In the genomic region with DNA sequence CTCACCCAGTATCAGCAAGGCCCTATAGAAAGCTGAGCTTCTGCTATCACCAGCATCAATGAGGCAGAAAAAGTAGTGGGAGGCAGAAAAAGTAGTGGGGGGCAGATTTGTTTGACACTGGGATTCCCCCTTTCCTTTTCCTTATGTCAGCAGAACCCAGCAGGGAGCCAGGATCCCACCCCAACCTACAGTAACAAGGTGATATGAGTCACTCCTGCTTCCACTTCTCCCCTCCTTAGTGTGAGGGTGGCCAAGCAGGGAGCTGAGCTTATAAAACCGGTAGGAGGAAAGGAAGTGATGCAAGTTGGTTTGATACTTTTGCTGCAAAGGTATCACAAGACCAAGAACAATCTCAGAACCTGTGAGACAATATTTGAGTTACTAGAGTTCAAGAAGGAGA, we compare ENCODE assay signal across 15 cellular contexts.
A peak's percentile ranks its signal among the peaks of the same experiment; 100 is the strongest.
DNase-seq lines count a peak whose midpoint lies in the region; ATAC-seq and TF ChIP-seq lines count a peak whose summit lies in the region.
"Had no signal": no experiment of that assay in that cellular context is flagged by ENCODE, and none has a peak within 500 bp of the region (broad histone marks: within the 10 kb centered on the region; RNA-seq: fewer than 3 reads in every experiment).

No MANE protein-coding gene starts in this region.

- DNase-seq in activated CD8-positive, alpha-beta T cell treated with anti-CD3 and anti-CD28 coated beads for 36 hours, result peak; percentile 9
- no peak for DNase-seq in activated CD8-positive, alpha-beta T cell treated with anti-CD3 and anti-CD28 coated beads, Interleukin-2, amount 10 ng/mL, durations not matched to agents 7 days and 5 days
- DNase-seq in Daoy (ENCODE audit: low read depth) (peak; percentile 4), NCI-H226 (peak; percentile 17), NCI-H526 (lab: John Stamatoyannopoulos, UW) (no peak)
- DNase-seq: 8988T; Calu3; CD4-positive, CD25-positive, alpha-beta regulatory T cell; DMS79; EL; GDM1 had no signal

- TF ChIP-seq CTCF in activated CD8-positive, alpha-beta T cell treated with anti-CD3 and anti-CD28 coated beads for 36 hours (IDR thresholded peaks at IDR 0.05), result no peak

- H3K27ac Mint-ChIP-seq in activated CD8-positive, alpha-beta T cell treated with anti-CD3 and anti-CD28 coated beads for 36 hours, result no peak overlapping the region
- no peak overlapping the region for H3K27ac Mint-ChIP-seq in activated CD8-positive, alpha-beta T cell treated with anti-CD3 and anti-CD28 coated beads, Interleukin-2, amount 10 ng/mL, durations not matched to agents 7 days and 5 days
- H3K27ac Mint-ChIP-seq in stimulated activated memory B cell treated with anti-CD40 and anti-IgM and Interleukin-4, amounts not matched to agents 10 μg/mL and 1 μg/mL and 100 μg/mL, for 72 hours, result no peak overlapping the region
- H3K27ac Mint-ChIP-seq: CD4-positive, CD25-positive, alpha-beta regulatory T cell; IgD-negative memory B cell had no signal

- H3K36me3 Mint-ChIP-seq in activated CD8-positive, alpha-beta T cell treated with anti-CD3 and anti-CD28 coated beads for 36 hours (ENCODE audit: low read depth), result peaks cover 13% of the 10 kb centered on the region
- H3K36me3 Mint-ChIP-seq in activated CD8-positive, alpha-beta T cell treated with anti-CD3 and anti-CD28 coated beads, Interleukin-2, amount 10 ng/mL, durations not matched to agents 7 days and 5 days (ENCODE audit: low read depth), result peaks cover 19% of the 10 kb centered on the region
- H3K36me3 Mint-ChIP-seq in stimulated activated memory B cell treated with anti-CD40 and anti-IgM and Interleukin-4, amounts not matched to agents 10 μg/mL and 1 μg/mL and 100 μg/mL, for 72 hours, result peaks cover 60% of the 10 kb centered on the region

- H3K4me3 Mint-ChIP-seq in activated CD8-positive, alpha-beta T cell treated with anti-CD3 and anti-CD28 coated beads for 36 hours, result no peak overlapping the region
- H3K4me3 Mint-ChIP-seq in activated CD8-positive, alpha-beta T cell treated with anti-CD3 and anti-CD28 coated beads, Interleukin-2, amount 10 ng/mL, durations not matched to agents 7 days and 5 days, result no peak overlapping the region
- H3K4me3 Mint-ChIP-seq in stimulated activated memory B cell treated with anti-CD40 and anti-IgM and Interleukin-4, amounts not matched to agents 10 μg/mL and 1 μg/mL and 100 μg/mL, for 72 hours, result no peak overlapping the region
- H3K4me3 Mint-ChIP-seq: CD4-positive, CD25-positive, alpha-beta regulatory T cell; IgD-negative memory B cell had no signal

- no peaks in the 10 kb centered on the region for H3K27me3 Mint-ChIP-seq in activated CD8-positive, alpha-beta T cell treated with anti-CD3 and anti-CD28 coated beads for 36 hours
- H3K27me3 Mint-ChIP-seq in activated CD8-positive, alpha-beta T cell treated with anti-CD3 and anti-CD28 coated beads, Interleukin-2, amount 10 ng/mL, durations not matched to agents 7 days and 5 days (ENCODE audit: low read depth), result no peaks in the 10 kb centered on the region
- no peaks in the 10 kb centered on the region for H3K27me3 Mint-ChIP-seq in stimulated activated memory B cell treated with anti-CD40 and anti-IgM and Interleukin-4, amounts not matched to agents 10 μg/mL and 1 μg/mL and 100 μg/mL, for 72 hours
- H3K27me3 Mint-ChIP-seq: CD4-positive, CD25-positive, alpha-beta regulatory T cell; IgD-negative memory B cell had no signal

- intact Hi-C loops in activated CD8-positive, alpha-beta T cell treated with anti-CD3 and anti-CD28 coated beads for 36 hours (cut with micrococcal nuclease), result no loop called here

- CTCF ChIA-PET in activated CD8-positive, alpha-beta T cell treated with anti-CD3 and anti-CD28 coated beads for 36 hours (lab: Charles Lee), result interaction anchor here (1.0 kb wide), 1 partner anchor 14 kb away, joined by 3 read pairs; no protein-coding TSS in a partner anchor
- CTCF ChIA-PET in activated CD8-positive, alpha-beta T cell treated with anti-CD3 and anti-CD28 coated beads, Interleukin-2, amount 10 ng/mL, durations not matched to agents 7 days and 5 days (lab: Charles Lee), result no interaction called here

- peak; percentile 39 for ATAC-seq in activated CD8-positive, alpha-beta T cell treated with anti-CD3 and anti-CD28 coated beads for 36 hours
- ATAC-seq in activated CD8-positive, alpha-beta T cell treated with anti-CD3 and anti-CD28 coated beads, Interleukin-2, amount 10 ng/mL, durations not matched to agents 7 days and 5 days, result no peak
- peak; percentile 68 for ATAC-seq in stimulated activated memory B cell treated with anti-CD40 and anti-IgM and Interleukin-4, amounts not matched to agents 10 μg/mL and 1 μg/mL and 100 μg/mL, for 72 hours
- ATAC-seq in HG02678 (IDR thresholded peaks at IDR 0.05; ENCODE audit: unreplicated experiment), result no peak
- ATAC-seq: HCT116 had no signal

- peaks cover 4% of the 10 kb centered on the region for H3K9me3 Mint-ChIP-seq in activated CD8-positive, alpha-beta T cell treated with anti-CD3 and anti-CD28 coated beads for 36 hours
- H3K9me3 Mint-ChIP-seq in activated CD8-positive, alpha-beta T cell treated with anti-CD3 and anti-CD28 coated beads, Interleukin-2, amount 10 ng/mL, durations not matched to agents 7 days and 5 days (ENCODE audit: insufficient read depth), result peaks cover 8% of the 10 kb centered on the region
- H3K9me3 Mint-ChIP-seq in stimulated activated memory B cell treated with anti-CD40 and anti-IgM and Interleukin-4, amounts not matched to agents 10 μg/mL and 1 μg/mL and 100 μg/mL, for 72 hours, result peaks cover 7% of the 10 kb centered on the region

- POLR2A ChIA-PET in activated CD8-positive, alpha-beta T cell treated with anti-CD3 and anti-CD28 coated beads for 36 hours (lab: Charles Lee), result no interaction called here
- POLR2A ChIA-PET in activated CD8-positive, alpha-beta T cell treated with anti-CD3 and anti-CD28 coated beads, Interleukin-2, amount 10 ng/mL, durations not matched to agents 7 days and 5 days (lab: Charles Lee), result no interaction called here

- H3K4me1 Mint-ChIP-seq in activated CD8-positive, alpha-beta T cell treated with anti-CD3 and anti-CD28 coated beads for 36 hours (ENCODE audit: low read depth), result peaks cover 8% of the 10 kb centered on the region
- H3K4me1 Mint-ChIP-seq in activated CD8-positive, alpha-beta T cell treated with anti-CD3 and anti-CD28 coated beads, Interleukin-2, amount 10 ng/mL, durations not matched to agents 7 days and 5 days (ENCODE audit: low read depth), result no peaks in the 10 kb centered on the region
- H3K4me1 Mint-ChIP-seq in stimulated activated memory B cell treated with anti-CD40 and anti-IgM and Interleukin-4, amounts not matched to agents 10 μg/mL and 1 μg/mL and 100 μg/mL, for 72 hours, result peaks cover 8% of the 10 kb centered on the region
- H3K4me1 Mint-ChIP-seq: CD4-positive, CD25-positive, alpha-beta regulatory T cell had no signal

Comparison
In these comparisons a context has a peak if more than half of its experiments do, and no peak if none do; other contexts are left out.
1. ATAC-seq: peak in activated CD8-positive, alpha-beta T cell treated with anti-CD3 and anti-CD28 coated beads for 36 hours (single experiment) and stimulated activated memory B cell treated with anti-CD40 and anti-IgM and Interleukin-4, amounts not matched to agents 10 μg/mL and 1 μg/mL and 100 μg/mL, for 72 hours (single experiment); none in activated CD8-positive, alpha-beta T cell treated with anti-CD3 and anti-CD28 coated beads, Interleukin-2, amount 10 ng/mL, durations not matched to agents 7 days and 5 days (single experiment) and HG02678 (single experiment).
2. DNase-seq: peak in activated CD8-positive, alpha-beta T cell treated with anti-CD3 and anti-CD28 coated beads for 36 hours (single experiment), Daoy (single experiment) and NCI-H226 (single experiment); none in activated CD8-positive, alpha-beta T cell treated with anti-CD3 and anti-CD28 coated beads, Interleukin-2, amount 10 ng/mL, durations not matched to agents 7 days and 5 days (single experiment) and NCI-H526 (0 of 2).